Comparison of ENCODE assay signal across 1 cellular context in the genomic region with DNA sequence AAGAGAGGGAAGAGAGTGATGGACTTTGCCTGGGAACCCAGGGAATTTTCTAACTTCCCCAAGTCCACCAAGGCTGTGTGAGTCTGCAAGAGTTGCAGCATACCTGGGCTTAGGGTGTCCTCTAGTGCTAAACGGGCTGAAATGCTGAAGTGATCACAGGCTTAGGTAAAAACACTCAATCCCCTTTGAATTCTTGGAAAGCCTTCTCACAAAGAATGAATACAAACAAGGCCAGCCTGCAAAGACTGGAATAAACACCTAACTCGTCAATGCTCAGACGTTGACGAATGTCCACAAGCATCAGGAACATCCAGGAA.
TF ChIP-seq lines count a peak whose summit lies in the region.

No MANE protein-coding gene starts in this region.

TF ChIP-seq in SK-N-SH, 30 proteins besides CTCF, POLR2A, EP300 and RAD21 (continued from another document):
- TF ChIP-seq, protein P1, sequence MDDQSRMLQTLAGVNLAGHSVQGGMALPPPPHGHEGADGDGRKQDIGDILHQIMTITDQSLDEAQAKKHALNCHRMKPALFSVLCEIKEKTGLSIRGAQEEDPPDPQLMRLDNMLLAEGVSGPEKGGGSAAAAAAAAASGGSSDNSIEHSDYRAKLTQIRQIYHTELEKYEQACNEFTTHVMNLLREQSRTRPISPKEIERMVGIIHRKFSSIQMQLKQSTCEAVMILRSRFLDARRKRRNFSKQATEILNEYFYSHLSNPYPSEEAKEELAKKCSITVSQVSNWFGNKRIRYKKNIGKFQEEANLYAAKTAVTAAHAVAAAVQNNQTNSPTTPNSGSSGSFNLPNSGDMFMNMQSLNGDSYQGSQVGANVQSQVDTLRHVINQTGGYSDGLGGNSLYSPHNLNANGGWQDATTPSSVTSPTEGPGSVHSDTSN (IDR thresholded peaks at IDR 0.05): no peak
- TF ChIP-seq, protein P2, sequence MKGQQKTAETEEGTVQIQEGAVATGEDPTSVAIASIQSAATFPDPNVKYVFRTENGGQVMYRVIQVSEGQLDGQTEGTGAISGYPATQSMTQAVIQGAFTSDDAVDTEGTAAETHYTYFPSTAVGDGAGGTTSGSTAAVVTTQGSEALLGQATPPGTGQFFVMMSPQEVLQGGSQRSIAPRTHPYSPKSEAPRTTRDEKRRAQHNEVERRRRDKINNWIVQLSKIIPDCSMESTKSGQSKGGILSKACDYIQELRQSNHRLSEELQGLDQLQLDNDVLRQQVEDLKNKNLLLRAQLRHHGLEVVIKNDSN (IDR thresholded peaks at IDR 0.05; ENCODE audit: borderline replicate concordance, low read depth): no peak
- TF ChIP-seq RXRA (IDR thresholded peaks at IDR 0.05; ENCODE audit: borderline replicate concordance, low read depth): no peak
